ENCODE assay signal across 1 cellular context in the genomic region with DNA sequence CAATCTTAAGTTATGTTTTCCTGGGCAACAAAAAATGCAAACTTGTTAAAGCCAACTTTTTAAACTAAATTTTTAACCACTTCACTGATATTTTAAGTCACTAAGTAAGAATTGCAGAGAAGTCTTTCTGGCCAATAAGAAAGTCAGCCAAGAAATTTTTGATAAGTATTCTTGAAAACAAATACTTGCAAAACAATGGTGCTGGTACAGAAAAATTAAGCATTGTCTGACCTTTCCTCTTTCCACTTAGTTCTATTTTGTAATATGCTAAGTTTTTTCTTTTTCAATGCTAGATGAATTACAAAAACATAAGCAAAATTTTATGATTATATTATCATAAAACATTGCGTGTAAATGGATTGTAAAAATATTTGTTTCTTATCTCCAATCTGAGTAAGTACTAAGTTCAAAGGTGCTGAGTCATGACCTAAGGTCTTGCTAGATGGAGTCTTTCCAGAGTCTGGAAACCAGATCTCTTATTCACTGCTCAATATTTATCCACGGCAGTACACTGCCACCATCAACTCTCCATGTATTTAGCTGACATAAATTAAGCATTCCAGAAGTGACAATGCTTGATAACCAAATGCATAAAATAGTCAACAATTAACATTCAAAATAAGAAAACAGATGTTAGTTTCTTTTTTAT.
TF ChIP-seq lines count a peak whose summit lies in the region.

No MANE protein-coding gene starts in this region.

TF ChIP-seq in GM12878, 131 proteins besides CTCF, POLR2A, EP300 and RAD21:
- TF ChIP-seq, protein P1, sequence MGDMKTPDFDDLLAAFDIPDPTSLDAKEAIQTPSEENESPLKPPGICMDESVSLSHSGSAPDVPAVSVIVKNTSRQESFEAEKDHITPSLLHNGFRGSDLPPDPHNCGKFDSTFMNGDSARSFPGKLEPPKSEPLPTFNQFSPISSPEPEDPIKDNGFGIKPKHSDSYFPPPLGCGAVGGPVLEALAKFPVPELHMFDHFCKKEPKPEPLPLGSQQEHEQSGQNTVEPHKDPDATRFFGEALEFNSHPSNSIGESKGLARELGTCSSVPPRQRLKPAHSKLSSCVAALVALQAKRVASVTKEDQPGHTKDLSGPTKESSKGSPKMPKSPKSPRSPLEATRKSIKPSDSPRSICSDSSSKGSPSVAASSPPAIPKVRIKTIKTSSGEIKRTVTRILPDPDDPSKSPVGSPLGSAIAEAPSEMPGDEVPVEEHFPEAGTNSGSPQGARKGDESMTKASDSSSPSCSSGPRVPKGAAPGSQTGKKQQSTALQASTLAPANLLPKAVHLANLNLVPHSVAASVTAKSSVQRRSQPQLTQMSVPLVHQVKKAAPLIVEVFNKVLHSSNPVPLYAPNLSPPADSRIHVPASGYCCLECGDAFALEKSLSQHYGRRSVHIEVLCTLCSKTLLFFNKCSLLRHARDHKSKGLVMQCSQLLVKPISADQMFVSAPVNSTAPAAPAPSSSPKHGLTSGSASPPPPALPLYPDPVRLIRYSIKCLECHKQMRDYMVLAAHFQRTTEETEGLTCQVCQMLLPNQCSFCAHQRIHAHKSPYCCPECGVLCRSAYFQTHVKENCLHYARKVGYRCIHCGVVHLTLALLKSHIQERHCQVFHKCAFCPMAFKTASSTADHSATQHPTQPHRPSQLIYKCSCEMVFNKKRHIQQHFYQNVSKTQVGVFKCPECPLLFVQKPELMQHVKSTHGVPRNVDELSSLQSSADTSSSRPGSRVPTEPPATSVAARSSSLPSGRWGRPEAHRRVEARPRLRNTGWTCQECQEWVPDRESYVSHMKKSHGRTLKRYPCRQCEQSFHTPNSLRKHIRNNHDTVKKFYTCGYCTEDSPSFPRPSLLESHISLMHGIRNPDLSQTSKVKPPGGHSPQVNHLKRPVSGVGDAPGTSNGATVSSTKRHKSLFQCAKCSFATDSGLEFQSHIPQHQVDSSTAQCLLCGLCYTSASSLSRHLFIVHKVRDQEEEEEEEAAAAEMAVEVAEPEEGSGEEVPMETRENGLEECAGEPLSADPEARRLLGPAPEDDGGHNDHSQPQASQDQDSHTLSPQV (IDR thresholded peaks at IDR 0.05), result 0 out of 2 replicates have a peak, but pooled peaks have one; percentile 13
- no peak for TF ChIP-seq ELK1 (IDR thresholded peaks at IDR 0.05; ENCODE audit: low read depth, low read length)
